In the genomic region with DNA sequence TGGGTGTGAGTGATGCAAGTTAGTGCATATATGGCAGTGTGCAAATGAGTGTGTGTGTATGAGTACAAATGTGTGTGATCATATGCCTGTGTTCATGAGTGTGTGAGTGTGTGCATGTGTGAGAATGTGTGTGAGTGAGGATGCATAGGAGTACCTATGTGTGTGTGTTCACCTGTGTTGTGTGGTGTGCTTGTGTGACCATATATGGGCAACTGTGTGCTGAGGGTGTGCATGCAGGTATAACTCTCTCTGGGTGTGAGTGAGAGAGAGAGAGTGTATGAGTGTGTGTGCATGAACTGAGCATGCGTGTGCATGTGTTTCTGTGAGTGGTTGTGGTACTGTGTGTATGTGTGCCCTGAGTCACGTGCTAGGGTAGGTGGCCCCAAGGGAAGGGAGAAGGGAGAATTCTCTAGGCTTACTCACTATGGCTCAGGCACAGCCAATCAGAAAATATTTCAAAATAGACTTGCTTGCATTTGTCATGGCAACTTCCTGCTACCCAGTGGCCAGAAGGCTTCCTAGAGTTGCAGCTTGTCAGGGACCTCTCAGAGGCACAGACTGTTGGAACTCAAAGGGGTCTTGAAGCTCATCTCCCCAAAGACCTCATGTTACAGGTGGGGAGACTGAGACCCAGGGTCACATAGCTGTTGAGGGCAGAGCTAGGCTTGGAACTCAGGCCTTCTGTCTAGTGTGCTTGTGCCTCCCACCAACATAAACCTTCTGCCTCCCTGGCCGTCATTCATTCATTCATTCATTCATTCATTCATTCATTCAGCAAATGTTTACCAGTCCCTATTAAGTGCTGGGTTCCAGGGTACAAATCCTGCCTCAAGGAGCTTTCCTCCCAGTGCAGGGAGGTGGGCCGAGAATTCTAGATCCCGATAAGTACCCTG, we compare ENCODE assay signal across 8 cellular contexts. TPM values are rescaled to one million over a fixed set of nuclear protein-coding genes. Genes with fewer than 3 reads are reported as not detected.
DNase-seq lines count a peak whose midpoint lies in the region; ATAC-seq, FAIRE-seq and TF ChIP-seq lines count a peak whose summit lies in the region.
"Had no signal": no experiment of that assay in that cellular context is flagged by ENCODE, and none has a peak within 500 bp of the region (broad histone marks: within the 10 kb centered on the region; RNA-seq: fewer than 3 reads in every experiment).

No MANE protein-coding gene starts in this region.

- no peak overlapping the region for H2AFZ ChIP-seq in endothelial cell of umbilical vein (ENCODE audit: low read depth, low read length)

- H3K27ac ChIP-seq in endothelial cell of umbilical vein (ENCODE audit: insufficient read depth, low read depth, low read length): no peak overlapping the region

- no peak overlapping the region for H3K9ac ChIP-seq in endothelial cell of umbilical vein (replicated peaks; ENCODE audit: extremely low read depth, insufficient read depth, low read length)

- POLR2A ChIA-PET in endothelial cell of umbilical vein (lab: Charles Lee): no interaction called here

- H3K4me2 ChIP-seq in endothelial cell of umbilical vein (ENCODE audit: insufficient read depth, low read length): no peak overlapping the region

- CTCF ChIA-PET in endothelial cell of umbilical vein (lab: Charles Lee): interaction anchor here (0.9 to 3.4 kb wide), 4 partner anchors 18 to 55 kb away, joined by 3 to 21 read pairs (median 4); no protein-coding TSS in a partner anchor

- H3K27me3 ChIP-seq in endothelial cell of umbilical vein (ENCODE audit: control insufficient read depth in 2 of 2, insufficient read depth in 2 of 2, low read length in 2 of 2): no peaks in the 10 kb centered on the region

- no peaks in the 10 kb centered on the region for H3K36me3 ChIP-seq in endothelial cell of umbilical vein (ENCODE audit: control insufficient read depth in 2 of 2, extremely low read depth in 1 of 2, insufficient read depth in 2 of 2, low read length in 2 of 2)

- FAIRE-seq in GM12891 (lab: Jason Lieb, UNC) (peak; percentile 91), endothelial cell of umbilical vein (lab: Jason Lieb, UNC) (peak; percentile 55)

- H3K4me3 ChIP-seq in endothelial cell of umbilical vein (replicated peaks in 1 of 3; ENCODE audit: insufficient read depth in 1 of 3, low read depth in 1 of 3, low read length in 3 of 3): no peak overlapping the region

- DNase-seq in GM12891 (ENCODE audit: insufficient read length, low spot score) (no peak), NCI-H69 (lab: John Stamatoyannopoulos, UW) (peak; percentile 11), endothelial cell of umbilical vein (ENCODE audit: low read depth, low spot score) (no peak), posterior vena cava (ENCODE audit: low spot score) (peak; percentile 52)
- no peak for DNase-seq in effector CD8-positive, alpha-beta T cell (lab: John Stamatoyannopoulos, UW)
- DNase-seq: NCI-H2081 treated with DMSO at 0.1 percent for 48 hours had no signal

- H3K4me1 ChIP-seq in endothelial cell of umbilical vein (ENCODE audit: control insufficient read depth, extremely low read depth, insufficient read depth, low read length): no peaks in the 10 kb centered on the region

- BruUV-seq in endothelial cell of umbilical vein (replicated peaks; lab: Mats Ljungman, UMichigan): no TSS peak

- no peaks in the 10 kb centered on the region for H3K9me1 ChIP-seq in endothelial cell of umbilical vein (replicated peaks; ENCODE audit: control insufficient read depth, extremely low read depth, insufficient read depth, low read length)

- dilution Hi-C loops in endothelial cell of umbilical vein (cut with MboI; ENCODE audit: extremely low pct_ligation_motif_present, low sequenced_read_pairs): no loop called here

- TF ChIP-seq POLR2A in GM12891 (IDR thresholded peaks at IDR 0.05; ENCODE audit: low read depth, low read length) (no peak), endothelial cell of umbilical vein (IDR thresholded peaks at IDR 0.05; ENCODE audit: low read depth, low read length) (no peak)

- intact Hi-C loops in endothelial cell of umbilical vein (cut with micrococcal nuclease): no loop called here
- intact Hi-C loops in posterior vena cava (cut with DNase I): loop anchor here in 1 of 2 donors (10.0 kb wide), 1 partner anchor 1846 kb away; no protein-coding TSS in a partner anchor

- H3K9me3 ChIP-seq in endothelial cell of umbilical vein (replicated peaks; ENCODE audit: control insufficient read depth, insufficient read depth, low read length): no peaks in the 10 kb centered on the region

- TF ChIP-seq CTCF in endothelial cell of umbilical vein (IDR thresholded peaks at IDR 0.05; ENCODE audit: extremely low read depth in 1 of 2, insufficient read depth in 1 of 2, low read depth in 1 of 2, low read length in 2 of 2): no peak

- no peaks in the 10 kb centered on the region for H4K20me1 ChIP-seq in endothelial cell of umbilical vein (replicated peaks; ENCODE audit: control insufficient read depth, extremely low read depth, insufficient read depth, low read length)

- H3K79me2 ChIP-seq in endothelial cell of umbilical vein (ENCODE audit: control insufficient read depth, insufficient read depth, low read length): no peaks in the 10 kb centered on the region

- ATAC-seq in GM19023 (IDR thresholded peaks at IDR 0.05; ENCODE audit: unreplicated experiment) (no peak), HG03520 (IDR thresholded peaks at IDR 0.05; ENCODE audit: unreplicated experiment) (no peak)

TF ChIP-seq in GM12891, 5 proteins besides CTCF, POLR2A, EP300 and RAD21:
- no peak for TF ChIP-seq POLR2AphosphoS5 (IDR thresholded peaks at IDR 0.05; ENCODE audit: low read depth, low read length)
- TF ChIP-seq TAF1 (IDR thresholded peaks at IDR 0.05; ENCODE audit: low read depth, low read length): no peak
- TF ChIP-seq POU2F2 (IDR thresholded peaks at IDR 0.05; ENCODE audit: low read depth, low read length): no peak
- no peak for TF ChIP-seq PAX5 (IDR thresholded peaks at IDR 0.05; ENCODE audit: insufficient read depth, low read length, severe bottlenecking)
- TF ChIP-seq SPI1 (IDR thresholded peaks at IDR 0.05; ENCODE audit: low read depth, low read length): no peak
TF ChIP-seq in GM12891: peak in this region for 0.

TF ChIP-seq in endothelial cell of umbilical vein, 7 proteins besides CTCF, POLR2A, EP300 and RAD21:
- TF ChIP-seq EZH2 (IDR thresholded peaks at IDR 0.05; ENCODE audit: borderline replicate concordance, low read depth, low read length, severe bottlenecking) (no peak), FOS (IDR thresholded peaks at IDR 0.05; ENCODE audit: borderline replicate concordance, insufficient read depth, low read length) (no peak)

RNA-seq across cellular contexts. Expression of a gene that starts 10.6 kb away (rescaled TPM):
- polyA plus RNA-seq in GM12891 (2012; ENCODE audit: low read depth, missing spikeins): 20.5 TPM
- 28.8 and 29.8 TPM in 2 replicates for total RNA-seq in endothelial cell of umbilical vein
- polyA plus RNA-seq in endothelial cell of umbilical vein: 39.9 TPM in 2 replicates
- 18.3 and 21.4 TPM in 2 replicates for polyA plus RNA-seq in endothelial cell of umbilical vein (2011; cell fraction: cytosol; rRNA removed)
- 14.0 and 16.3 TPM in 2 replicates for polyA plus RNA-seq in endothelial cell of umbilical vein (2011; cell fraction: nucleus; rRNA removed)
- 22.1 and 24.5 TPM in 2 replicates for polyA plus RNA-seq in endothelial cell of umbilical vein (2012)
- polyA minus RNA-seq in endothelial cell of umbilical vein: 72.6 and 84.6 TPM in 2 replicates
- polyA minus RNA-seq in endothelial cell of umbilical vein (2011; cell fraction: cytosol; rRNA and poly(A)+ RNA removed): 11.4 TPM
- 9.4 and 11.6 TPM in 2 replicates for polyA minus RNA-seq in endothelial cell of umbilical vein (2011; cell fraction: nucleus; rRNA and poly(A)+ RNA removed)
- 10 to 100 TPM; 13.6 to 15.7 TPM for total RNA-seq in posterior vena cava

RNA-seq across cellular contexts. Expression of a gene that starts 20.2 kb away (rescaled TPM):
- 47.7 TPM for polyA plus RNA-seq in GM12891 (2012; ENCODE audit: low read depth, missing spikeins)
- 15.5 and 17.5 TPM in 2 replicates for total RNA-seq in endothelial cell of umbilical vein
- 16.4 and 19.0 TPM in 2 replicates for polyA plus RNA-seq in endothelial cell of umbilical vein
- polyA plus RNA-seq in endothelial cell of umbilical vein (2011; cell fraction: cytosol; rRNA removed): 18.3 and 20.3 TPM in 2 replicates
- 33.3 and 33.5 TPM in 2 replicates for polyA plus RNA-seq in endothelial cell of umbilical vein (2011; cell fraction: nucleus; rRNA removed)
- 17.4 and 20.6 TPM in 2 replicates for polyA plus RNA-seq in endothelial cell of umbilical vein (2012)
- 18.7 and 19.7 TPM in 2 replicates for polyA minus RNA-seq in endothelial cell of umbilical vein
- 12.4 TPM for polyA minus RNA-seq in endothelial cell of umbilical vein (2011; cell fraction: cytosol; rRNA and poly(A)+ RNA removed)
- polyA minus RNA-seq in endothelial cell of umbilical vein (2011; cell fraction: nucleus; rRNA and poly(A)+ RNA removed): 5.4 and 11.8 TPM in 2 replicates
- total RNA-seq in posterior vena cava: 10 to 100 TPM; 34.1 to 36.3 TPM

Comparison
In these comparisons a context has a peak if more than half of its experiments do, and no peak if none do; other contexts are left out.
1. DNase-seq: peak in NCI-H69 (single experiment) and posterior vena cava (single experiment); none in GM12891 (single experiment), endothelial cell of umbilical vein (single experiment) and effector CD8-positive, alpha-beta T cell (single experiment).